ENCODE assay signal across 9 cellular contexts in genomic region chr15:46091860-46092450, GRCh38.
DNase-seq lines count a peak whose midpoint lies in the region; ATAC-seq and TF ChIP-seq lines count a peak whose summit lies in the region.
"Had no signal": no experiment of that assay in that cellular context is flagged by ENCODE, and none has a peak within 500 bp of the region (broad histone marks: within the 10 kb centered on the region; RNA-seq: fewer than 3 reads in every experiment).

No MANE protein-coding gene starts in this region.

- H3K9me3 Mint-ChIP-seq in CD4-positive, alpha-beta T cell = peaks cover 12% of the 10 kb centered on the region
- H3K9me3 Mint-ChIP-seq: activated naive CD8-positive, alpha-beta T cell treated with anti-CD3 and anti-CD28 coated beads, Interleukin-2, amount 10 ng/mL, durations not matched to agents 7 days and 5 days had no signal

- ATAC-seq in left cardiac atrium (no peak), lower lobe of right lung (no peak), HG02970 (IDR thresholded peaks at IDR 0.05; ENCODE audit: low FRiP score, unreplicated experiment) (no peak)
- no peak for ATAC-seq in CD4-positive, alpha-beta T cell (ENCODE audit: poor library complexity)

- intact Hi-C loops in left cardiac atrium (cut with DNase I) (no loop called here), adrenal gland (cut with DNase I) (no loop called here), lower lobe of right lung (cut with DNase I) (no loop called here)
- intact Hi-C loops in CD4-positive, alpha-beta T cell (cut with DNase I, micrococcal nuclease) = no loop called here

- no peak overlapping the region for H3K4me3 Mint-ChIP-seq in CD4-positive, alpha-beta T cell
- H3K4me3 Mint-ChIP-seq: activated naive CD8-positive, alpha-beta T cell treated with anti-CD3 and anti-CD28 coated beads, Interleukin-2, amount 10 ng/mL, durations not matched to agents 7 days and 5 days had no signal

- DNase-seq in cardiac muscle cell (ENCODE audit: low read depth in 1 of 2, low spot score in 1 of 2) (peak; percentile 29 to 53), left cardiac atrium (no peak), NCI-H146 treated with DMSO at 0.1 percent for 48 hours (lab: John Stamatoyannopoulos, UW; ENCODE audit: unreplicated experiment) (peak; percentile 61), adrenal gland (peak in 6 of 7 donors; percentile 21 to 64 (median 40)), lower lobe of right lung (no peak), mesenteric fat pad (ENCODE audit: low spot score) (no peak)
- DNase-seq in CD4-positive, alpha-beta T cell = no peak
- DNase-seq: activated naive CD8-positive, alpha-beta T cell treated with anti-CD3 and anti-CD28 coated beads, Interleukin-2, amount 10 ng/mL, durations not matched to agents 7 days and 5 days had no signal

- H3K27ac Mint-ChIP-seq in CD4-positive, alpha-beta T cell = no peak overlapping the region
- H3K27ac Mint-ChIP-seq: activated naive CD8-positive, alpha-beta T cell treated with anti-CD3 and anti-CD28 coated beads, Interleukin-2, amount 10 ng/mL, durations not matched to agents 7 days and 5 days had no signal

- H3K36me3 Mint-ChIP-seq in CD4-positive, alpha-beta T cell (ENCODE audit: low read depth) = no peaks in the 10 kb centered on the region
- H3K36me3 Mint-ChIP-seq: activated naive CD8-positive, alpha-beta T cell treated with anti-CD3 and anti-CD28 coated beads, Interleukin-2, amount 10 ng/mL, durations not matched to agents 7 days and 5 days had no signal

- no peak overlapping the region for H3K27ac ChIP-seq in cardiac muscle cell
- H3K27ac ChIP-seq in adrenal gland = no peak overlapping the region
- no peak overlapping the region for H3K27ac ChIP-seq in lower lobe of right lung
- no peak overlapping the region for H3K27ac ChIP-seq in CD4-positive, alpha-beta T cell (ENCODE audit: low read depth, low read length)

- H3K4me1 Mint-ChIP-seq in CD4-positive, alpha-beta T cell (ENCODE audit: low read depth) = no peaks in the 10 kb centered on the region
- H3K4me1 Mint-ChIP-seq: activated naive CD8-positive, alpha-beta T cell treated with anti-CD3 and anti-CD28 coated beads, Interleukin-2, amount 10 ng/mL, durations not matched to agents 7 days and 5 days had no signal

- H3K4me3 ChIP-seq in cardiac muscle cell (no peak overlapping the region), adrenal gland (no peak overlapping the region), lower lobe of right lung (no peak overlapping the region)

- H3K27me3 ChIP-seq in cardiac muscle cell (no peaks in the 10 kb centered on the region), adrenal gland (no peaks in the 10 kb centered on the region), lower lobe of right lung (ENCODE audit: low read depth) (no peaks in the 10 kb centered on the region)
- H3K27me3 ChIP-seq in CD4-positive, alpha-beta T cell (ENCODE audit: control insufficient read depth, insufficient read depth, low read length) = no peaks in the 10 kb centered on the region

- no peaks in the 10 kb centered on the region for H3K27me3 Mint-ChIP-seq in CD4-positive, alpha-beta T cell
- H3K27me3 Mint-ChIP-seq: activated naive CD8-positive, alpha-beta T cell treated with anti-CD3 and anti-CD28 coated beads, Interleukin-2, amount 10 ng/mL, durations not matched to agents 7 days and 5 days had no signal

- no peaks in the 10 kb centered on the region for H3K36me3 ChIP-seq in cardiac muscle cell
- H3K36me3 ChIP-seq in adrenal gland (replicated peaks in 1 of 2) = no peaks in the 10 kb centered on the region
- H3K36me3 ChIP-seq in lower lobe of right lung = no peaks in the 10 kb centered on the region

- CTCF ChIA-PET in CD4-positive, alpha-beta T cell (lab: Charles Lee) = no interaction called here

- WGBS in adrenal gland, 4 donors = 56 to 63% (median 60%) methylated on average over 16 of the region's 16 CpGs

- POLR2A ChIA-PET in CD4-positive, alpha-beta T cell (lab: Charles Lee) = no interaction called here

- TF ChIP-seq POLR2A in adrenal gland (IDR thresholded peaks at IDR 0.05) = no peak

- no peaks in the 10 kb centered on the region for H3K9me3 ChIP-seq in cardiac muscle cell (ENCODE audit: low read depth)
- no peaks in the 10 kb centered on the region for H3K9me3 ChIP-seq in adrenal gland (replicated peaks in 1 of 3)
- H3K9me3 ChIP-seq in lower lobe of right lung = no peaks in the 10 kb centered on the region
- no peaks in the 10 kb centered on the region for H3K9me3 ChIP-seq in CD4-positive, alpha-beta T cell (ENCODE audit: control insufficient read depth, low read length)

- TF ChIP-seq CTCF in cardiac muscle cell (IDR thresholded peaks at IDR 0.05; ENCODE audit: low read depth, low read length) = peak; percentile 48
- TF ChIP-seq CTCF in adrenal gland (IDR thresholded peaks at IDR 0.05) = peak; percentile 38 to 70 (median 56)
- TF ChIP-seq CTCF in lower lobe of right lung (IDR thresholded peaks at IDR 0.05) = peak; percentile 45
- no peak for TF ChIP-seq CTCF in CD4-positive, alpha-beta T cell (IDR thresholded peaks at IDR 0.05)

- H3K4me1 ChIP-seq in cardiac muscle cell (ENCODE audit: low read depth) (no peaks in the 10 kb centered on the region), adrenal gland (replicated peaks in 1 of 2) (no peaks in the 10 kb centered on the region), lower lobe of right lung (peaks cover 4% of the 10 kb centered on the region)

Comparison
In these comparisons a context has a peak if more than half of its experiments do, and no peak if none do; other contexts are left out.
1. DNase-seq: peak in cardiac muscle cell (2 of 2), NCI-H146 treated with DMSO at 0.1 percent for 48 hours (single experiment) and adrenal gland (6 of 7); none in left cardiac atrium (single experiment), lower lobe of right lung (single experiment), mesenteric fat pad (single experiment) and CD4-positive, alpha-beta T cell (0 of 10).